8 cellular contexts compared by ENCODE assay signal in genomic region chr11:2194877-2195755, GRCh38.
DNase-seq lines count a peak whose midpoint lies in the region; ATAC-seq lines count a peak whose summit lies in the region.

No MANE protein-coding gene starts in this region.

- no peak for ATAC-seq in HG03135 (IDR thresholded peaks at IDR 0.05; ENCODE audit: unreplicated experiment)

- DNase-seq in NCI-H2196 (lab: John Stamatoyannopoulos, UW; ENCODE audit: unreplicated experiment): peak; percentile 35
- no peak for DNase-seq in NCI-H2196 treated with DMSO at 0.1 percent for 48 hours (lab: John Stamatoyannopoulos, UW; ENCODE audit: unreplicated experiment)
- peak; percentile 79 for DNase-seq in NCI-H69 (lab: John Stamatoyannopoulos, UW)
- peak; percentile 71 to 79 for DNase-seq in activated T-cell treated with anti-CD3 and anti-CD28 coated beads, Interleukin-2, amount 50 U/mL, for 48 hours
- DNase-seq in glomerular visceral epithelial cell (ENCODE audit: extremely low spot score): peak; percentile 23
- DNase-seq in stimulated activated CD4-positive, alpha-beta T cell treated with anti-CD3 and anti-CD28 coated beads, Interleukin-2, amount 100 ng/mL, for 24 hours: peak; percentile 69 to 71
- no peak for DNase-seq in cortex of kidney (lab: John Stamatoyannopoulos, UW)

Comparison
In these comparisons a context has a peak if more than half of its experiments do, and no peak if none do; other contexts are left out.
1. DNase-seq: peak in NCI-H2196 (single experiment), NCI-H69 (single experiment), activated T-cell treated with anti-CD3 and anti-CD28 coated beads, Interleukin-2, amount 50 U/mL, for 48 hours (2 of 2), glomerular visceral epithelial cell (single experiment) and stimulated activated CD4-positive, alpha-beta T cell treated with anti-CD3 and anti-CD28 coated beads, Interleukin-2, amount 100 ng/mL, for 24 hours (2 of 2); none in NCI-H2196 treated with DMSO at 0.1 percent for 48 hours (single experiment) and cortex of kidney (single experiment).